3 cellular contexts compared by ENCODE assay signal in genomic region chr21:42611852-42612251, GRCh38.
"Had no signal": no experiment of that assay in that cellular context is flagged by ENCODE, and none has a peak within 500 bp of the region (broad histone marks: within the 10 kb centered on the region; RNA-seq: fewer than 3 reads in every experiment).

No MANE protein-coding gene starts in this region.

- DNase-seq: GDM1, GF-D8 had no signal

- H3K4me3 ChIP-seq: GM12878 had no signal
